In the genomic region with DNA sequence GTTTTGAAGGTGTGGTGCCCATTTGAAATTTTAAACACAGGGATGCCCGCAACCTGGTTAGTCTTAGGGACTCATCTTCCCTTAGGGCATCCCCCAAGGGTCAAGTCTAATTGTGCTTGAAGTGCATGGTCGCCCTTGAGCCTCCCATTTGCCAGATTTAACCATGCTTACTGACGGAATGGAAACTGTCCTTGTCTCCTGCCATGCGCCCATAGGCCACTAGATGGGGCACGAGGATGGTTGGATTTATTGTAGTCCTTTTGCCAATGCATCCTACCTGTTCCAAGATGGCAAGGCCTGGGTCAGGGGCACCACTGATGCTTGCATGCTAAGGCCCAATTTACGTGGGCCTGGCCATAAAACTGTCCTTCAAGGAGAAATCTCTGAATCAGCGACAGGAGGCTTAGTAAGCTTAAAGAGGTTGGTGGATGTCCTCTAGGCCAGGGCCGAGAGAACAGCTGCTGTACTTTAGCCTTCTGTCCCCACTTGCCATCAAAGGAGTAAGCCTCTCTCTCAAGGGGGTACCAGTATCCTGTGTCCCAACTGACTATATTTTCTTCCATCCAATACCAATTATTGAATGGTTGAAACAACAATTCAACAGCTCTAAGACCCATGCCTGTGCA, we compare ENCODE assay signal across 8 cellular contexts.
DNase-seq lines count a peak whose midpoint lies in the region; ATAC-seq and TF ChIP-seq lines count a peak whose summit lies in the region.

No MANE protein-coding gene starts in this region.

- H3K27ac ChIP-seq in transverse colon, result no peak overlapping the region

- H3K4me1 ChIP-seq in transverse colon, result no peaks in the 10 kb centered on the region

- no peak overlapping the region for H3K4me3 Mint-ChIP-seq in brain

- intact Hi-C loops in transverse colon (cut with DNase I; ENCODE audit: low total_unique reads), result no loop called here

- H3K9me3 ChIP-seq in transverse colon, result no peaks in the 10 kb centered on the region

- H3K4me1 Mint-ChIP-seq in brain, result no peaks in the 10 kb centered on the region

- in situ Hi-C loops in transverse colon (cut with MboI; ENCODE audit: low pct_ligation_motif_present in 1 of 4, low pct_unique_long_range_greater_than_20kb in 1 of 4, low sequenced_read_pairs in 3 of 4), result no loop called here

- H3K27ac Mint-ChIP-seq in brain, result peak overlapping the region in 1 of 5 experiments; percentile 36

- H3K36me3 Mint-ChIP-seq in brain, result no peaks in the 10 kb centered on the region

- no peak for TF ChIP-seq EP300 in transverse colon (IDR thresholded peaks at IDR 0.05; ENCODE audit: low read depth)

- no peak for TF ChIP-seq POLR2A in transverse colon (IDR thresholded peaks at IDR 0.05)

- no peak overlapping the region for H3K4me3 ChIP-seq in transverse colon

- ATAC-seq in GM19324 (IDR thresholded peaks at IDR 0.05; ENCODE audit: low FRiP score, unreplicated experiment) (peak; percentile 78), HG03139 (IDR thresholded peaks at IDR 0.05; ENCODE audit: unreplicated experiment) (peak; percentile 85)

- H3K36me3 ChIP-seq in transverse colon, result no peaks in the 10 kb centered on the region

- no peaks in the 10 kb centered on the region for H3K9me3 Mint-ChIP-seq in brain

- H3K27me3 Mint-ChIP-seq in brain, result peaks cover 9% of the 10 kb centered on the region

- peak; percentile 71 to 88 for TF ChIP-seq CTCF in brain (conservative IDR thresholded peaks at IDR 0.05)
- peak; percentile 54 to 81 (median 56) for TF ChIP-seq CTCF in transverse colon (IDR thresholded peaks at IDR 0.05)

- peak; percentile 76 for DNase-seq in DMS 273 (lab: John Stamatoyannopoulos, UW; ENCODE audit: unreplicated experiment)
- DNase-seq in DMS 273 treated with DMSO at 0.1 percent for 48 hours (lab: John Stamatoyannopoulos, UW), result no peak
- DNase-seq in NCI-H774 (lab: John Stamatoyannopoulos, UW), result peak; percentile 49
- DNase-seq in kidney tubule cell (ENCODE audit: low spot score), result peak; percentile 48
- peak; percentile 64 for DNase-seq in transverse colon

- H3K27me3 ChIP-seq in transverse colon, result no peaks in the 10 kb centered on the region

- 13 to 45% methylated on average over 3 to 8 of the region's 8 CpGs for WGBS in transverse colon (ENCODE audit: low coverage in 1 of 2), 2 donors
